ENCODE assay signal across 8 cellular contexts in genomic region chr12:6608592-6609311, GRCh38. TPM values are rescaled to one million over a fixed set of nuclear protein-coding genes. Genes with fewer than 3 reads are reported as not detected.
DNase-seq lines count a peak whose midpoint lies in the region; ATAC-seq and TF ChIP-seq lines count a peak whose summit lies in the region.

No MANE protein-coding gene starts in this region.

- H3K4me1 ChIP-seq in heart right ventricle (peaks cover 25 to 58% (median 48%) of the 10 kb centered on the region in 9 donors), mesenchymal stem cell (ENCODE audit: control insufficient read depth, insufficient read depth, low read depth, low read length) (peaks cover 25% of the 10 kb centered on the region), uterus (peaks cover 14 to 22% of the 10 kb centered on the region in 2 donors)

- H2BK5ac ChIP-seq in mesenchymal stem cell (ENCODE audit: low read depth, low read length, poor library complexity, severe bottlenecking) = no peak overlapping the region

- H2BK120ac ChIP-seq in mesenchymal stem cell (ENCODE audit: low read depth, low read length) = peak overlapping the region; percentile 30

- H3K4me3 ChIP-seq in heart right ventricle (no peak overlapping the region), mesenchymal stem cell (ENCODE audit: insufficient read depth in 1 of 2, low read depth in 1 of 2, low read length in 2 of 2) (no peak overlapping the region), uterus (no peak overlapping the region)

- DNase-seq in heart right ventricle (no peak), Right ventricle myocardium superior (no peak), mesenchymal stem cell (no peak), uterus (peak; percentile 31 to 54), HCEC 1CT (no peak), AG08395 (ENCODE audit: low spot score) (no peak)
- peak; percentile 54 to 56 for DNase-seq in activated T-cell treated with anti-CD3 and anti-CD28 coated beads, Interleukin-2, amount 50 U/mL, for 48 hours

- no peak overlapping the region for H3K4me2 ChIP-seq in mesenchymal stem cell (ENCODE audit: low read length, poor library complexity, severe bottlenecking)

- peak overlapping the region; percentile 36 for H4K8ac ChIP-seq in mesenchymal stem cell (ENCODE audit: low read length)

- H3K79me1 ChIP-seq in mesenchymal stem cell (replicated peaks; ENCODE audit: low read length, poor library complexity, severe bottlenecking) = no peaks in the 10 kb centered on the region

- intact Hi-C loops in heart right ventricle (cut with DNase I) = loop anchor here in 1 of 10 donors (5.0 kb wide), 1 partner anchor 54 kb away; the partner anchor contains the start of gene ING4
- intact Hi-C loops in Right ventricle myocardium superior (cut with DNase I) = no loop called here
- intact Hi-C loops in uterus (cut with DNase I; ENCODE audit: low total_unique reads) = no loop called here

- H4K91ac ChIP-seq in mesenchymal stem cell (ENCODE audit: low read length) = peak overlapping the region; percentile 30

- H2AFZ ChIP-seq in mesenchymal stem cell (ENCODE audit: low read depth, low read length) = no peak overlapping the region

- peak overlapping the region; percentile 8 to 28 for H3K18ac ChIP-seq in mesenchymal stem cell (ENCODE audit: low read depth in 1 of 2, low read length in 2 of 2)

- no peak for TF ChIP-seq CTCF in heart right ventricle (IDR thresholded peaks at IDR 0.05)
- TF ChIP-seq CTCF in uterus (IDR thresholded peaks at IDR 0.05) = no peak

- no peak overlapping the region for H3K9ac ChIP-seq in mesenchymal stem cell (ENCODE audit: low read length)

- H3K27ac ChIP-seq in heart right ventricle (peak overlapping the region in 9 of 10 donors; percentile 7 to 79 (median 65)), mesenchymal stem cell (ENCODE audit: low read length, poor library complexity, severe bottlenecking) (peak overlapping the region; percentile 31), uterus (peak overlapping the region; percentile 81 to 100)

- ATAC-seq in heart right ventricle (no peak), Right ventricle myocardium superior (ENCODE audit: poor library complexity) (no peak), GM21515 (IDR thresholded peaks at IDR 0.05; ENCODE audit: unreplicated experiment) (no peak)

- no peak overlapping the region for H2BK15ac ChIP-seq in mesenchymal stem cell (ENCODE audit: low read depth, poor library complexity, severe bottlenecking)

- WGBS in heart right ventricle, 2 donors = 56% methylated on average over 8 of the region's 8 CpGs
- WGBS in mesenchymal stem cell = 79% methylated on average over 8 of the region's 8 CpGs

- no peak overlapping the region for H3K14ac ChIP-seq in mesenchymal stem cell (ENCODE audit: low read length in 2 of 2)

- H3K4ac ChIP-seq in mesenchymal stem cell (ENCODE audit: low read depth in 1 of 2, low read length in 2 of 2) = peak overlapping the region; percentile 24 to 63

- H2AK5ac ChIP-seq in mesenchymal stem cell (ENCODE audit: low read length, severe bottlenecking) = peak overlapping the region; percentile 55

- H3K23ac ChIP-seq in mesenchymal stem cell (ENCODE audit: low read length in 2 of 2) = no peak overlapping the region

- H3K27me3 ChIP-seq in heart right ventricle = no peaks in the 10 kb centered on the region
- H3K27me3 ChIP-seq in mesenchymal stem cell (ENCODE audit: control insufficient read depth in 1 of 2, insufficient read depth in 1 of 2, low read length in 2 of 2) = no peaks in the 10 kb centered on the region
- no peaks in the 10 kb centered on the region for H3K27me3 ChIP-seq in uterus

- H3K36me3 ChIP-seq in heart right ventricle (peaks cover 0 to 14% (median 0%) of the 10 kb centered on the region in 9 donors), mesenchymal stem cell (ENCODE audit: control insufficient read depth in 1 of 2, insufficient read depth in 2 of 2, low read depth in 1 of 2, low read length in 2 of 2) (peaks cover 8 to 9% of the 10 kb centered on the region in 2 experiments), uterus (no peaks in the 10 kb centered on the region)

- H3K9me3 ChIP-seq in heart right ventricle = peaks cover 0 to 10% (median 0%) of the 10 kb centered on the region in 11 donors
- no peaks in the 10 kb centered on the region for H3K9me3 ChIP-seq in mesenchymal stem cell (ENCODE audit: control insufficient read depth, low read length)
- H3K9me3 ChIP-seq in uterus = no peaks in the 10 kb centered on the region

- no peak for TF ChIP-seq POLR2A in uterus (IDR thresholded peaks at IDR 0.05)

- H2BK12ac ChIP-seq in mesenchymal stem cell (ENCODE audit: low read length in 2 of 2) = peak overlapping the region; percentile 29 to 41

RNA-seq across cellular contexts. Expression of gene CHD4, which starts 1.6 kb away (rescaled TPM):
- total RNA-seq in heart right ventricle (100 to 1,000 TPM; 125 to 201 (median 153) TPM), Right ventricle myocardium superior (142 TPM), uterus (100 to 1,000 TPM in 3 of 4 donors, 10 to 100 TPM in 1; 99.4 to 323 (median 247) TPM)
- polyA plus RNA-seq in heart right ventricle = 100 to 1,000 TPM; 129 to 265 TPM
- 111 TPM for polyA plus RNA-seq in mesenchymal stem cell (2013, experiment 1 of 2)
- 104 TPM for polyA plus RNA-seq in mesenchymal stem cell (2013, experiment 2 of 2)

RNA-seq across cellular contexts. Expression of gene LPAR5, which starts 27.0 kb away (rescaled TPM):
- total RNA-seq in heart right ventricle (10 to 100 TPM in 1 of 10 donors, 1 to 10 TPM in 9; 2.1 to 10.0 (median 4.4) TPM), Right ventricle myocardium superior (7.3 TPM), uterus (1 to 10 TPM in 1 of 4 donors, under 1 TPM in 1, not detected in 2; 0.61 to 1.3 TPM)
- 1 to 10 TPM; 1.7 to 4.4 TPM for polyA plus RNA-seq in heart right ventricle
- 0.03 TPM for polyA plus RNA-seq in mesenchymal stem cell (2013, experiment 1 of 2)
- polyA plus RNA-seq in mesenchymal stem cell (2013, experiment 2 of 2) = 0.08 TPM

RNA-seq across cellular contexts. Expression of gene ACRBP, which starts 38.5 kb away (rescaled TPM):
- 1 to 10 TPM in 4 of 10 donors, under 1 TPM in 5, not detected in 1; 0.25 to 4.1 (median 0.79) TPM for total RNA-seq in heart right ventricle
- under 1 TPM; 0.29 to 0.43 TPM for polyA plus RNA-seq in heart right ventricle
- total RNA-seq in Right ventricle myocardium superior = 0.51 TPM
- polyA plus RNA-seq in mesenchymal stem cell (2013, experiment 1 of 2) = 0.30 TPM
- polyA plus RNA-seq in mesenchymal stem cell (2013, experiment 2 of 2) = 0.29 TPM
- 1 to 10 TPM in 2 of 4 donors, under 1 TPM in 1, not detected in 1; 0.35 to 1.6 (median 1.5) TPM for total RNA-seq in uterus

RNA-seq across cellular contexts. Expression of gene NOP2, which starts 40.7 kb away (rescaled TPM):
- 10 to 100 TPM; 11.1 to 29.2 (median 15.3) TPM for total RNA-seq in heart right ventricle
- polyA plus RNA-seq in heart right ventricle = 10 to 100 TPM; 18.5 to 31.1 TPM
- total RNA-seq in Right ventricle myocardium superior = 14.8 TPM
- 20.3 TPM for polyA plus RNA-seq in mesenchymal stem cell (2013, experiment 1 of 2)
- polyA plus RNA-seq in mesenchymal stem cell (2013, experiment 2 of 2) = 21.3 TPM
- total RNA-seq in uterus = 10 to 100 TPM in 2 of 4 donors, 1 to 10 TPM in 2; 4.1 to 47.6 (median 10.1) TPM

RNA-seq across cellular contexts. Expression of gene IFFO1, which starts 52.9 kb away (rescaled TPM):
- 10 to 100 TPM; 10.5 to 21.6 (median 17.3) TPM for total RNA-seq in heart right ventricle
- 10 to 100 TPM; 14.3 to 30.5 TPM for polyA plus RNA-seq in heart right ventricle
- total RNA-seq in Right ventricle myocardium superior = 14.1 TPM
- polyA plus RNA-seq in mesenchymal stem cell (2013, experiment 1 of 2) = 26.1 TPM
- 25.6 TPM for polyA plus RNA-seq in mesenchymal stem cell (2013, experiment 2 of 2)
- total RNA-seq in uterus = 10 to 100 TPM; 17.1 to 50.6 (median 32.8) TPM

Comparison
In these comparisons a context has a peak if more than half of its experiments do, and no peak if none do; other contexts are left out.
1. DNase-seq: peak in activated T-cell treated with anti-CD3 and anti-CD28 coated beads, Interleukin-2, amount 50 U/mL, for 48 hours (2 of 2) and uterus (2 of 2); none in heart right ventricle (0 of 2), Right ventricle myocardium superior (single experiment), mesenchymal stem cell (single experiment), HCEC 1CT (single experiment) and AG08395 (single experiment).
2. H3K27ac ChIP-seq: peak in every context shown above with its lines; median percentile 90 in uterus; 65 in heart right ventricle; 31 in mesenchymal stem cell.